Comparison of ENCODE assay signal across 1 cellular context in genomic region chr9:124479947-124480620, GRCh38.
TF ChIP-seq lines count a peak whose summit lies in the region.

No MANE protein-coding gene starts in this region.

TF ChIP-seq in H1, 55 proteins besides CTCF, POLR2A, EP300 and RAD21:
- TF ChIP-seq ATF3 (IDR thresholded peaks at IDR 0.05; ENCODE audit: insufficient read depth, low read depth, low read length): no peak
- TF ChIP-seq CHD1 (IDR thresholded peaks at IDR 0.05; ENCODE audit: low read depth, low read length): no peak
- TF ChIP-seq TAF1 (IDR thresholded peaks at IDR 0.05; ENCODE audit: low read depth, low read length): no peak
- no peak for TF ChIP-seq HDAC6 (IDR thresholded peaks at IDR 0.05; ENCODE audit: low read depth, low read length)
- no peak for TF ChIP-seq SP4 (IDR thresholded peaks at IDR 0.05; ENCODE audit: low read length)
- TF ChIP-seq CREB1 (IDR thresholded peaks at IDR 0.05): no peak
- TF ChIP-seq JUND (IDR thresholded peaks at IDR 0.05; ENCODE audit: low read length): no peak
- no peak for TF ChIP-seq JUN (IDR thresholded peaks at IDR 0.05; ENCODE audit: low read depth, low read length)
- TF ChIP-seq HDAC2 (IDR thresholded peaks at IDR 0.05; ENCODE audit: borderline replicate concordance in 1 of 2, low read depth in 2 of 2, low read length in 2 of 2): no peak
- TF ChIP-seq ZNF274 (IDR thresholded peaks at IDR 0.05; ENCODE audit: borderline replicate concordance, extremely low read depth, low read length): no peak
- TF ChIP-seq EGR1 (IDR thresholded peaks at IDR 0.05; ENCODE audit: borderline replicate concordance, low read depth, low read length): no peak
- no peak for TF ChIP-seq SP2 (IDR thresholded peaks at IDR 0.05; ENCODE audit: low read length)
